In the genomic region with DNA sequence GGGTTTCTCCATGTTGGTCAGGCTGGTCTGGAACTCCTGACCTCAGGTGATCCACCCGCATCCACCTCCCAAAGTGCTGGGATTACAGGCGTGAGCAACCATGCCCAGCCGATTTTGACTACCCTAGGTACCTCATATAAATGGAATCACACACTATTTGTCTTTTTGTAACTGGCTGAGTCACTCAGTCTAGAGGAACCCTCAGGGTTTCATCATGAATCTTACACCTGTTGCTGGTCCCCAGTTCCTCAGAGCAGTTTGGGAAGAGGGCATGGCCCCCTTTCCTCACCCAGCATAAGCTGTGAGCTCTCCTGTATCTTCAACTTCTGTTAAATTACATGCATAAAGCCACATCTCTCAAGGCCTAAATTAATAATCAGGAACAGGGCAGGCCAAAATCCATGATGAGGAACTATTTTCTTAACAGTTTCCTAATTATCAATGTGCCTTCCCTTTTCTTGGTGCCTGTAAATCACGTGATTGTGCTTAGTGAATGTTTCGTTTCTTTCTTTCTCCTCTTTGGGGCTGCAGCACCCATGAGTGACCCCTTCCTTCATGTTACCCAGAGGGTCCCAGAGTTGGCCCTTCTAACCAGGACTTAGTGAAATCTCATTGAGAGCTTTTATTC, we compare ENCODE assay signal across 18 cellular contexts. TPM values are rescaled to one million over a fixed set of nuclear protein-coding genes. Genes with fewer than 3 reads are reported as not detected.
DNase-seq lines count a peak whose midpoint lies in the region; ATAC-seq and TF ChIP-seq lines count a peak whose summit lies in the region.
"Had no signal": no experiment of that assay in that cellular context is flagged by ENCODE, and none has a peak within 500 bp of the region (broad histone marks: within the 10 kb centered on the region; RNA-seq: fewer than 3 reads in every experiment).

No MANE protein-coding gene starts in this region.

- no peaks in the 10 kb centered on the region for H3K9me2 ChIP-seq in PC-3 (replicated peaks; ENCODE audit: low read length)

- ATAC-seq in PC-3 (peak; percentile 40), Right ventricle myocardium superior (ENCODE audit: poor library complexity) (peak; percentile 6)
- ATAC-seq: activated T-helper 17 cell treated with anti-CD3 and anti-CD28 coated beads, Interleukin-2, amount 50 U/mL, for 72 hours had no signal

- POLR2A ChIA-PET in PC-3 (lab: Charles Lee; ENCODE audit: unreplicated experiment): no interaction called here

- intact Hi-C loops in CD14-positive monocyte (cut with micrococcal nuclease): no loop called here
- intact Hi-C loops in PC-3 (cut with micrococcal nuclease): no loop called here
- intact Hi-C loops in Right ventricle myocardium superior (cut with DNase I): no loop called here
- intact Hi-C loops in activated T-helper 2 cell treated with anti-CD3 and anti-CD28 coated beads, Interferon-gamma antibody, Interleukin-2, Interleukin-4, amounts not matched to agents 10 μg/mL and 5 μg/mL and 100 μg/mL, durations not matched to agents 14 hours and 24 hours and 36 hours (cut with micrococcal nuclease): no loop called here

- CTCF ChIA-PET in PC-3 (lab: Charles Lee): interaction anchor here (0.6 kb wide), 1 partner anchor 521 kb away, joined by 4 read pairs; no protein-coding TSS in a partner anchor

- no peaks in the 10 kb centered on the region for H3K36me3 ChIP-seq in PC-3 (ENCODE audit: low read depth, low read length)
- H3K36me3 ChIP-seq: uterus had no signal

- H2AFZ ChIP-seq in PC-3 (ENCODE audit: low read length): no peak overlapping the region
- H2AFZ ChIP-seq: GM23248 had no signal

- no peak overlapping the region for H3K4me3 ChIP-seq in PC-3 (ENCODE audit: low read length)
- H3K4me3 ChIP-seq: GM23248, uterus had no signal

- H3K4me1 ChIP-seq in PC-3 (ENCODE audit: insufficient read depth, low read length): peaks cover 33% of the 10 kb centered on the region
- H3K4me1 ChIP-seq: uterus had no signal

- no peaks in the 10 kb centered on the region for H3F3A ChIP-seq in PC-3 (ENCODE audit: low read length, unreplicated experiment)

- H3K79me2 ChIP-seq in PC-3 (ENCODE audit: low read length): no peaks in the 10 kb centered on the region

- H3K9ac ChIP-seq in PC-3 (ENCODE audit: low read length): no peak overlapping the region
- H3K9ac ChIP-seq: GM23248 had no signal

- no peaks in the 10 kb centered on the region for H4K20me1 ChIP-seq in PC-3 (ENCODE audit: low read length)

- no peak overlapping the region for H3K27ac ChIP-seq in PC-3 (ENCODE audit: low read length)
- H3K27ac ChIP-seq: GM23248, uterus had no signal

- no peaks in the 10 kb centered on the region for H3K27me3 ChIP-seq in PC-3 (ENCODE audit: low read length)
- H3K27me3 ChIP-seq: uterus had no signal

- no peaks in the 10 kb centered on the region for H3K9me3 ChIP-seq in PC-3 (ENCODE audit: low read length)
- H3K9me3 ChIP-seq: uterus had no signal

- peaks cover 26 to 57% of the 10 kb centered on the region in 2 donors for H3K36me3 Mint-ChIP-seq in CD14-positive monocyte
- no peaks in the 10 kb centered on the region for H3K36me3 Mint-ChIP-seq in activated T-helper 2 cell treated with anti-CD3 and anti-CD28 coated beads, Interferon-gamma antibody, Interleukin-2, Interleukin-4, amounts not matched to agents 10 μg/mL and 5 μg/mL and 100 μg/mL, durations not matched to agents 14 hours and 24 hours and 36 hours (ENCODE audit: low read depth)
- H3K36me3 Mint-ChIP-seq: CD4-positive, alpha-beta memory T cell had no signal

- TF ChIP-seq CTCF in CD14-positive monocyte (IDR thresholded peaks at IDR 0.05) (no peak), PC-3 (conservative IDR thresholded peaks at IDR 0.05; ENCODE audit: low read depth, low read length) (no peak)

- H3K4me2 ChIP-seq in PC-3 (ENCODE audit: low read length): no peak overlapping the region

- no TSS peak for BruUV-seq in PC-3 (replicated peaks; lab: Mats Ljungman, UMichigan)

- peaks cover under 1 to 8% (median 6%) of the 10 kb centered on the region in 3 donors for H3K27me3 Mint-ChIP-seq in CD14-positive monocyte (ENCODE audit: low read depth in 3 of 3)
- peaks cover 15% of the 10 kb centered on the region for H3K27me3 Mint-ChIP-seq in activated T-helper 2 cell treated with anti-CD3 and anti-CD28 coated beads, Interferon-gamma antibody, Interleukin-2, Interleukin-4, amounts not matched to agents 10 μg/mL and 5 μg/mL and 100 μg/mL, durations not matched to agents 14 hours and 24 hours and 36 hours (ENCODE audit: low read depth)

- H3K4me1 Mint-ChIP-seq in CD14-positive monocyte: peaks cover 69% of the 10 kb centered on the region
- H3K4me1 Mint-ChIP-seq in activated T-helper 2 cell treated with anti-CD3 and anti-CD28 coated beads, Interferon-gamma antibody, Interleukin-2, Interleukin-4, amounts not matched to agents 10 μg/mL and 5 μg/mL and 100 μg/mL, durations not matched to agents 14 hours and 24 hours and 36 hours (ENCODE audit: low read depth): no peaks in the 10 kb centered on the region
- H3K4me1 Mint-ChIP-seq: activated T-helper 17 cell treated with anti-CD3 and anti-CD28 coated beads, Interleukin-2, amount 50 U/mL, for 72 hours; CD4-positive, alpha-beta memory T cell had no signal

- DNase-seq in CD14-positive monocyte (ENCODE audit: low spot score): no peak
- DNase-seq in PC-3: peak; percentile 52
- no peak for DNase-seq in Right ventricle myocardium superior
- peak; percentile 5 for DNase-seq in mesenteric fat pad (ENCODE audit: low spot score)
- no peak for DNase-seq in NCI-H146 treated with DMSO at 0.1 percent for 48 hours (lab: John Stamatoyannopoulos, UW; ENCODE audit: unreplicated experiment)
- DNase-seq in OCI-M1 (lab: John Stamatoyannopoulos, UW): no peak
- no peak for DNase-seq in activated T-helper 2 cell treated with anti-CD3 and anti-CD28 coated beads, Interferon-gamma antibody, Interleukin-2, Interleukin-4, amounts not matched to agents 10 μg/mL and 5 μg/mL and 100 μg/mL, durations not matched to agents 14 hours and 24 hours and 36 hours (ENCODE audit: low spot score)
- no peak for DNase-seq in stimulated activated CD8-positive, alpha-beta memory T cell treated with anti-CD3 and anti-CD28 coated beads, Interleukin-4, amount 100 ng/mL, for 48 hours
- DNase-seq: amniotic stem cell; CD4-positive, alpha-beta memory T cell; foreskin fibroblast; GM23248; mammary epithelial cell; MM.1S; NCI-H2081; NCI-H510A; uterus had no signal

- H3K4me3 Mint-ChIP-seq in CD14-positive monocyte: peak overlapping the region; percentile 68 to 86
- no peak overlapping the region for H3K4me3 Mint-ChIP-seq in activated T-helper 2 cell treated with anti-CD3 and anti-CD28 coated beads, Interferon-gamma antibody, Interleukin-2, Interleukin-4, amounts not matched to agents 10 μg/mL and 5 μg/mL and 100 μg/mL, durations not matched to agents 14 hours and 24 hours and 36 hours (ENCODE audit: low read depth)
- H3K4me3 Mint-ChIP-seq: activated T-helper 17 cell treated with anti-CD3 and anti-CD28 coated beads, Interleukin-2, amount 50 U/mL, for 72 hours; CD4-positive, alpha-beta memory T cell had no signal

- H3K9me3 Mint-ChIP-seq in CD14-positive monocyte: peaks cover 0 to 5% (median 2%) of the 10 kb centered on the region in 7 donors
- H3K9me3 Mint-ChIP-seq in activated T-helper 2 cell treated with anti-CD3 and anti-CD28 coated beads, Interferon-gamma antibody, Interleukin-2, Interleukin-4, amounts not matched to agents 10 μg/mL and 5 μg/mL and 100 μg/mL, durations not matched to agents 14 hours and 24 hours and 36 hours: no peaks in the 10 kb centered on the region
- H3K9me3 Mint-ChIP-seq: activated T-helper 17 cell treated with anti-CD3 and anti-CD28 coated beads, Interleukin-2, amount 50 U/mL, for 72 hours; CD4-positive, alpha-beta memory T cell had no signal

- peak overlapping the region; percentile 87 to 94 (median 91) for H3K27ac Mint-ChIP-seq in CD14-positive monocyte
- no peak overlapping the region for H3K27ac Mint-ChIP-seq in activated T-helper 2 cell treated with anti-CD3 and anti-CD28 coated beads, Interferon-gamma antibody, Interleukin-2, Interleukin-4, amounts not matched to agents 10 μg/mL and 5 μg/mL and 100 μg/mL, durations not matched to agents 14 hours and 24 hours and 36 hours
- H3K27ac Mint-ChIP-seq: activated T-helper 17 cell treated with anti-CD3 and anti-CD28 coated beads, Interleukin-2, amount 50 U/mL, for 72 hours; CD4-positive, alpha-beta memory T cell had no signal

RNA-seq across cellular contexts. Expression of a gene that starts 20.9 kb away (rescaled TPM):
- 10 to 100 TPM; 16.1 to 31.2 TPM for polyA plus RNA-seq in CD14-positive monocyte
- total RNA-seq in PC-3 (2014; rRNA removed) (13.0 and 18.8 TPM in 2 replicates), Right ventricle myocardium superior (45.8 TPM), mesenteric fat pad (54.1 TPM)
- total RNA-seq in activated T-helper 2 cell treated with anti-CD3 and anti-CD28 coated beads, Interferon-gamma antibody, Interleukin-2, Interleukin-4, amounts not matched to agents 10 μg/mL and 5 μg/mL and 100 μg/mL, durations not matched to agents 14 hours and 24 hours and 36 hours: 0.05 TPM in 1 of 2 replicates, not detected in the other
- polyA plus RNA-seq: CD4-positive, alpha-beta memory T cell had no signal

Comparison
In these comparisons a context has a peak if more than half of its experiments do, and no peak if none do; other contexts are left out.
1. DNase-seq: peak in PC-3 (single experiment) and mesenteric fat pad (single experiment); none in CD14-positive monocyte (single experiment), Right ventricle myocardium superior (single experiment), NCI-H146 treated with DMSO at 0.1 percent for 48 hours (single experiment), OCI-M1 (single experiment), activated T-helper 2 cell treated with anti-CD3 and anti-CD28 coated beads, Interferon-gamma antibody, Interleukin-2, Interleukin-4, amounts not matched to agents 10 μg/mL and 5 μg/mL and 100 μg/mL, durations not matched to agents 14 hours and 24 hours and 36 hours (single experiment) and stimulated activated CD8-positive, alpha-beta memory T cell treated with anti-CD3 and anti-CD28 coated beads, Interleukin-4, amount 100 ng/mL, for 48 hours (single experiment).
2. RNA of a gene that starts 20.9 kb away (total RNA-seq): 54.1 TPM in mesenteric fat pad (single experiment), 45.8 TPM in Right ventricle myocardium superior (single experiment) and 13.0 to 18.8 TPM in PC-3; 0.05 TPM in activated T-helper 2 cell treated with anti-CD3 and anti-CD28 coated beads, Interferon-gamma antibody, Interleukin-2, Interleukin-4, amounts not matched to agents 10 μg/mL and 5 μg/mL and 100 μg/mL, durations not matched to agents 14 hours and 24 hours and 36 hours; every median in the first group is over 10 times any median in the second.